In genomic region chr1:44020464-44020863, GRCh38 we compare ENCODE assay signal across 19 cellular contexts.
"Had no signal": no experiment of that assay in that cellular context is flagged by ENCODE, and none has a peak within 500 bp of the region (broad histone marks: within the 10 kb centered on the region; RNA-seq: fewer than 3 reads in every experiment).

No MANE protein-coding gene starts in this region.

- ATAC-seq: foreskin keratinocyte, left colon, left ventricle myocardium superior, psoas muscle had no signal

- H3K27me3 ChIP-seq: foreskin keratinocyte, sigmoid colon, stomach, tibial artery, upper lobe of left lung, vagina had no signal

- DNase-seq: cortex of kidney; effector memory CD4-positive, alpha-beta T cell; foreskin keratinocyte; kidney; left colon; mesenchymal stem cell; midbrain; sigmoid colon; stimulated activated CD4-positive, alpha-beta T cell treated with anti-CD3 and anti-CD28 coated beads, Interleukin-2, amount 100 ng/mL, for 24 hours; stimulated activated CD4-positive, alpha-beta T cell treated with anti-CD3 and anti-CD28 coated beads, Interleukin-4, amount 100 ng/mL, for 4 hours; stimulated activated naive CD4-positive, alpha-beta T cell; stomach; tibial artery; upper lobe of left lung had no signal

- H3K4me1 ChIP-seq: foreskin keratinocyte, psoas muscle, sigmoid colon had no signal

- H3K4me3 ChIP-seq: lung, psoas muscle, sigmoid colon, skin epidermis, stomach, tibial artery, upper lobe of left lung, vagina had no signal

- H3K9me3 ChIP-seq: psoas muscle, sigmoid colon, stomach, tibial artery, upper lobe of left lung, vagina had no signal

- H3K27ac ChIP-seq: foreskin keratinocyte, psoas muscle, sigmoid colon, stomach, tibial artery, upper lobe of left lung, vagina had no signal
